In genomic region chr17:49054342-49055092, GRCh38 we compare ENCODE assay signal across 16 cellular contexts. TPM values are rescaled to one million over a fixed set of nuclear protein-coding genes. Genes with fewer than 3 reads are reported as not detected.
"Had no signal": no experiment of that assay in that cellular context is flagged by ENCODE, and none has a peak within 500 bp of the region (broad histone marks: within the 10 kb centered on the region; RNA-seq: fewer than 3 reads in every experiment).

No MANE protein-coding gene starts in this region.

- H3K9me3 Mint-ChIP-seq: activated CD4-positive, alpha-beta T cell treated with anti-CD3 and anti-CD28 coated beads, Interleukin-2, amount 10 ng/mL, durations not matched to agents 7 days and 5 days; brain; naive thymus-derived CD8-positive, alpha-beta T cell; stimulated activated naive CD8-positive, alpha-beta T cell treated with anti-CD3 and anti-CD28 coated beads, Interleukin-15, Interleukin-2, amounts not matched to agents 100 ng/mL and 50 ng/mL, for 24 hours had no signal

- H3K4me3 Mint-ChIP-seq: activated CD4-positive, alpha-beta T cell treated with anti-CD3 and anti-CD28 coated beads, Interleukin-2, amount 10 ng/mL, durations not matched to agents 7 days and 5 days; activated naive CD8-positive, alpha-beta T cell; brain; naive thymus-derived CD8-positive, alpha-beta T cell; stimulated activated naive CD8-positive, alpha-beta T cell treated with anti-CD3 and anti-CD28 coated beads, Interleukin-15, Interleukin-2, amounts not matched to agents 100 ng/mL and 50 ng/mL, for 24 hours had no signal

- H3K4me1 ChIP-seq: foreskin keratinocyte, right atrium auricular region, upper lobe of left lung had no signal

- H3K27me3 ChIP-seq: foreskin keratinocyte, right atrium auricular region, upper lobe of left lung had no signal

- H3K27me3 Mint-ChIP-seq: brain had no signal

- H3K27ac Mint-ChIP-seq: activated naive CD8-positive, alpha-beta T cell; naive thymus-derived CD8-positive, alpha-beta T cell; stimulated activated naive CD8-positive, alpha-beta T cell treated with anti-CD3 and anti-CD28 coated beads, Interleukin-15, Interleukin-2, amounts not matched to agents 100 ng/mL and 50 ng/mL, for 24 hours had no signal

- H3K4me1 Mint-ChIP-seq: naive thymus-derived CD8-positive, alpha-beta T cell had no signal

- H3K27ac ChIP-seq: foreskin keratinocyte, right atrium auricular region, upper lobe of left lung had no signal

- H3K36me3 ChIP-seq: right atrium auricular region, upper lobe of left lung had no signal

- H3K4me3 ChIP-seq: right atrium auricular region, upper lobe of left lung had no signal

- H3K36me3 Mint-ChIP-seq: activated naive CD8-positive, alpha-beta T cell; naive thymus-derived CD8-positive, alpha-beta T cell had no signal

- ATAC-seq: foreskin keratinocyte; left lobe of liver; naive thymus-derived CD8-positive, alpha-beta T cell had no signal

- DNase-seq: activated CD4-positive, alpha-beta T cell treated with anti-CD3 and anti-CD28 coated beads, Interleukin-2, amount 10 ng/mL, durations not matched to agents 7 days and 5 days; activated gamma-delta T cell treated with Interleukin-2 at 50 U/mL for 16 hours; amniotic stem cell; cortex of kidney; effector CD8-positive, alpha-beta T cell; foreskin keratinocyte; head of caudate nucleus; naive thymus-derived CD8-positive, alpha-beta T cell; nucleus accumbens; small intestine; upper lobe of left lung had no signal

- H3K9me3 ChIP-seq: right atrium auricular region, upper lobe of left lung had no signal

RNA-seq across cellular contexts. Expression of gene IGF2BP1, which starts 57.3 kb away (rescaled TPM):
- total RNA-seq: foreskin keratinocyte; naive thymus-derived CD8-positive, alpha-beta T cell; right atrium auricular region had no signal
- polyA plus RNA-seq: foreskin keratinocyte; naive thymus-derived CD8-positive, alpha-beta T cell had no signal
